23 cellular contexts compared by ENCODE assay signal in genomic region chr2:231372326-231372725, GRCh38. TPM values are rescaled to one million over a fixed set of nuclear protein-coding genes. Genes with fewer than 3 reads are reported as not detected.
"Had no signal": no experiment of that assay in that cellular context is flagged by ENCODE, and none has a peak within 500 bp of the region (broad histone marks: within the 10 kb centered on the region; RNA-seq: fewer than 3 reads in every experiment).

No MANE protein-coding gene starts in this region.

- H3K36me3 ChIP-seq: cardiac muscle cell, heart left ventricle, right lobe of liver, thyroid gland, vagina had no signal

- H3K4me3 Mint-ChIP-seq: activated CD4-positive, alpha-beta memory T cell treated with anti-CD3 and anti-CD28 coated beads, Interleukin-2, amount 10 ng/mL, durations not matched to agents 7 days and 5 days; activated CD4-positive, alpha-beta T cell treated with anti-CD3 and anti-CD28 coated beads, Interleukin-2, amount 10 ng/mL, durations not matched to agents 7 days and 5 days; activated CD8-positive, alpha-beta memory T cell treated with anti-CD3 and anti-CD28 coated beads, Interleukin-2, amount 10 ng/mL, durations not matched to agents 7 days and 5 days; activated naive CD4-positive, alpha-beta T cell treated with anti-CD3 and anti-CD28 coated beads, Interleukin-2, amount 50 U/mL, for 24 hours; effector memory CD8-positive, alpha-beta T cell; natural killer cell treated with Interleukin-12 subunit alpha and Interleukin-12 subunit beta and Interleukin-15 and Interleukin-18, amount 100 ng/mL, for 72 hours; stimulated activated memory B cell treated with anti-CD40 and anti-IgM and Interleukin-4, amounts not matched to agents 10 μg/mL and 1 μg/mL and 100 μg/mL, for 72 hours; stimulated activated naive CD8-positive, alpha-beta T cell treated with anti-CD3 and anti-CD28 coated beads, Interleukin-15, amount 100 ng/mL, for 72 hours had no signal

- H3K9me3 ChIP-seq: body of pancreas, heart left ventricle, right lobe of liver, thyroid gland, upper lobe of left lung, vagina had no signal

- H3K36me3 Mint-ChIP-seq: activated CD8-positive, alpha-beta memory T cell treated with anti-CD3 and anti-CD28 coated beads, Interleukin-2, amount 10 ng/mL, durations not matched to agents 7 days and 5 days; activated naive CD4-positive, alpha-beta T cell treated with anti-CD3 and anti-CD28 coated beads, Interleukin-2, amount 50 U/mL, for 24 hours; natural killer cell treated with Interleukin-12 subunit alpha and Interleukin-12 subunit beta and Interleukin-15 and Interleukin-18, amount 100 ng/mL, for 72 hours; stimulated activated memory B cell treated with anti-CD40 and anti-IgM and Interleukin-4, amounts not matched to agents 10 μg/mL and 1 μg/mL and 100 μg/mL, for 72 hours had no signal

- H3K9me3 Mint-ChIP-seq: activated CD4-positive, alpha-beta memory T cell treated with anti-CD3 and anti-CD28 coated beads, Interleukin-2, amount 10 ng/mL, durations not matched to agents 7 days and 5 days; activated CD4-positive, alpha-beta T cell treated with anti-CD3 and anti-CD28 coated beads, Interleukin-2, amount 10 ng/mL, durations not matched to agents 7 days and 5 days; activated naive CD4-positive, alpha-beta T cell treated with anti-CD3 and anti-CD28 coated beads, Interleukin-2, amount 50 U/mL, for 24 hours; activated T-helper 2 cell treated with anti-CD3 and anti-CD28 coated beads, Interferon-gamma antibody, Interleukin-2, Interleukin-4, amounts not matched to agents 10 μg/mL and 5 μg/mL and 100 μg/mL, durations not matched to agents 14 hours and 24 hours and 36 hours; effector memory CD8-positive, alpha-beta T cell; natural killer cell treated with Interleukin-12 subunit alpha and Interleukin-12 subunit beta and Interleukin-15 and Interleukin-18, amount 100 ng/mL, for 72 hours; stimulated activated memory B cell treated with anti-CD40 and anti-IgM and Interleukin-4, amounts not matched to agents 10 μg/mL and 1 μg/mL and 100 μg/mL, for 72 hours; stimulated activated naive CD8-positive, alpha-beta T cell treated with anti-CD3 and anti-CD28 coated beads, Interleukin-15, amount 100 ng/mL, for 72 hours had no signal

- H3K4me1 ChIP-seq: body of pancreas, right lobe of liver, thyroid gland, upper lobe of left lung, vagina had no signal

- H3K27ac ChIP-seq: body of pancreas, coronary artery, heart left ventricle, right lobe of liver, thyroid gland, upper lobe of left lung, vagina had no signal

- H3K27ac Mint-ChIP-seq: activated CD4-positive, alpha-beta memory T cell treated with anti-CD3 and anti-CD28 coated beads, Interleukin-2, amount 10 ng/mL, durations not matched to agents 7 days and 5 days; activated CD4-positive, alpha-beta T cell treated with anti-CD3 and anti-CD28 coated beads, Interleukin-2, amount 10 ng/mL, durations not matched to agents 7 days and 5 days; activated CD8-positive, alpha-beta memory T cell treated with anti-CD3 and anti-CD28 coated beads, Interleukin-2, amount 10 ng/mL, durations not matched to agents 7 days and 5 days; activated naive CD4-positive, alpha-beta T cell treated with anti-CD3 and anti-CD28 coated beads, Interleukin-2, amount 50 U/mL, for 24 hours; activated T-helper 2 cell treated with anti-CD3 and anti-CD28 coated beads, Interferon-gamma antibody, Interleukin-2, Interleukin-4, amounts not matched to agents 10 μg/mL and 5 μg/mL and 100 μg/mL, durations not matched to agents 14 hours and 24 hours and 36 hours; effector memory CD8-positive, alpha-beta T cell; natural killer cell treated with Interleukin-12 subunit alpha and Interleukin-12 subunit beta and Interleukin-15 and Interleukin-18, amount 100 ng/mL, for 72 hours; stimulated activated memory B cell treated with anti-CD40 and anti-IgM and Interleukin-4, amounts not matched to agents 10 μg/mL and 1 μg/mL and 100 μg/mL, for 72 hours; stimulated activated naive CD8-positive, alpha-beta T cell treated with anti-CD3 and anti-CD28 coated beads, Interleukin-15, amount 100 ng/mL, for 72 hours had no signal

- H3K4me3 ChIP-seq: body of pancreas, cardiac muscle cell, coronary artery, dorsolateral prefrontal cortex, heart left ventricle, right lobe of liver, thyroid gland, upper lobe of left lung, vagina had no signal

- H3K27me3 ChIP-seq: body of pancreas, cardiac muscle cell, dorsolateral prefrontal cortex, heart left ventricle, right lobe of liver, thyroid gland, upper lobe of left lung, vagina had no signal

- FAIRE-seq: endothelial cell of umbilical vein had no signal

- H3K4me1 Mint-ChIP-seq: activated CD4-positive, alpha-beta memory T cell treated with anti-CD3 and anti-CD28 coated beads, Interleukin-2, amount 10 ng/mL, durations not matched to agents 7 days and 5 days; activated CD4-positive, alpha-beta T cell treated with anti-CD3 and anti-CD28 coated beads, Interleukin-2, amount 10 ng/mL, durations not matched to agents 7 days and 5 days; activated CD8-positive, alpha-beta memory T cell treated with anti-CD3 and anti-CD28 coated beads, Interleukin-2, amount 10 ng/mL, durations not matched to agents 7 days and 5 days; activated naive CD4-positive, alpha-beta T cell treated with anti-CD3 and anti-CD28 coated beads, Interleukin-2, amount 50 U/mL, for 24 hours; stimulated activated memory B cell treated with anti-CD40 and anti-IgM and Interleukin-4, amounts not matched to agents 10 μg/mL and 1 μg/mL and 100 μg/mL, for 72 hours; stimulated activated naive CD8-positive, alpha-beta T cell treated with anti-CD3 and anti-CD28 coated beads, Interleukin-15, amount 100 ng/mL, for 72 hours had no signal

- ATAC-seq: activated CD8-positive, alpha-beta memory T cell treated with anti-CD3 and anti-CD28 coated beads, Interleukin-2, amount 10 ng/mL, durations not matched to agents 7 days and 5 days; body of pancreas; effector memory CD8-positive, alpha-beta T cell; natural killer cell treated with Interleukin-12 subunit alpha and Interleukin-12 subunit beta and Interleukin-15 and Interleukin-18, amount 100 ng/mL, for 72 hours; stimulated activated memory B cell treated with anti-CD40 and anti-IgM and Interleukin-4, amounts not matched to agents 10 μg/mL and 1 μg/mL and 100 μg/mL, for 72 hours; stimulated activated naive CD8-positive, alpha-beta T cell treated with anti-CD3 and anti-CD28 coated beads, Interleukin-15, amount 100 ng/mL, for 72 hours had no signal

- DNase-seq: activated CD4-positive, alpha-beta memory T cell treated with anti-CD3 and anti-CD28 coated beads, Interleukin-2, amount 10 ng/mL, durations not matched to agents 7 days and 5 days; activated CD4-positive, alpha-beta T cell treated with anti-CD3 and anti-CD28 coated beads for 1 hour; activated CD4-positive, alpha-beta T cell treated with anti-CD3 and anti-CD28 coated beads, Interleukin-2, amount 10 ng/mL, durations not matched to agents 7 days and 5 days; activated CD8-positive, alpha-beta memory T cell treated with anti-CD3 and anti-CD28 coated beads, Interleukin-2, amount 10 ng/mL, durations not matched to agents 7 days and 5 days; activated T-cell treated with anti-CD3 and anti-CD28 coated beads, Interleukin-2, amount 50 U/mL, for 48 hours; body of pancreas; dorsolateral prefrontal cortex; effector memory CD8-positive, alpha-beta T cell; stimulated activated CD4-positive, alpha-beta T cell treated with anti-CD3 and anti-CD28 coated beads, Interleukin-4, amount 100 ng/mL, for 24 hours; stimulated activated naive CD8-positive, alpha-beta T cell treated with anti-CD3 and anti-CD28 coated beads, Interleukin-15, amount 100 ng/mL, for 72 hours; T-helper 2 cell; thyroid gland; upper lobe of left lung had no signal

- H3K27me3 Mint-ChIP-seq: activated CD4-positive, alpha-beta T cell treated with anti-CD3 and anti-CD28 coated beads, Interleukin-2, amount 10 ng/mL, durations not matched to agents 7 days and 5 days; activated naive CD4-positive, alpha-beta T cell treated with anti-CD3 and anti-CD28 coated beads, Interleukin-2, amount 50 U/mL, for 24 hours; natural killer cell treated with Interleukin-12 subunit alpha and Interleukin-12 subunit beta and Interleukin-15 and Interleukin-18, amount 100 ng/mL, for 72 hours; stimulated activated naive CD8-positive, alpha-beta T cell treated with anti-CD3 and anti-CD28 coated beads, Interleukin-15, amount 100 ng/mL, for 72 hours had no signal

RNA-seq across cellular contexts. Expression of gene B3GNT7, which starts 23.2 kb away (rescaled TPM):
- total RNA-seq: activated CD4-positive, alpha-beta T cell treated with anti-CD3 and anti-CD28 coated beads, Interleukin-2, amount 10 ng/mL, durations not matched to agents 7 days and 5 days had no signal
